In the genomic region with DNA sequence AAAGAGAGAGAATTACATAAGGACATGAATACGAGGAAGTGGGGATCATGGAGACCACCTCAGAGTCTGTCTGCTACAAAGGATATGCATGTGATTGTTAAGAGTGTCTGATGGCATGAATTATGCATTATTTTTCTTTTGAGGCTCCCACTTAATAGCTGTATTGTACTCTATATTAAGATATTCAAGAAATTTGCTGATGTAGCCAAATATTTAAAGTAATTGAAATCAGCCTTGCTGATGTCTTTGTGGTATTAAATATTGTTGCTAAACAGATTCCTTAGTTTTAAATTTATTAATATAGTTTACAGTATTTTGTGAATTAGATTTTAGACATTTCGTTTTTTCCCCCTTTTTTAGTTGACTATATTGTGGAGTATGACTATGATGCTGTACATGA, we compare ENCODE assay signal across 23 cellular contexts. TPM values are rescaled to one million over a fixed set of nuclear protein-coding genes. Genes with fewer than 3 reads are reported as not detected.
DNase-seq lines count a peak whose midpoint lies in the region; ATAC-seq, FAIRE-seq and TF ChIP-seq lines count a peak whose summit lies in the region.
"Had no signal": no experiment of that assay in that cellular context is flagged by ENCODE, and none has a peak within 500 bp of the region (broad histone marks: within the 10 kb centered on the region; RNA-seq: fewer than 3 reads in every experiment).

No MANE protein-coding gene starts in this region.

- H3K36me3 ChIP-seq in HepG2 (replicated peaks in 1 of 2; ENCODE audit: control insufficient read depth in 1 of 2, insufficient read depth in 2 of 2, low read length in 2 of 2) (peaks cover 0 to 13% of the 10 kb centered on the region in 2 experiments; a peak in 2 of 5 replicates), right lobe of liver (no peaks in the 10 kb centered on the region), K562 (ENCODE audit: control insufficient read depth, insufficient read depth, low read length) (peaks cover 29% of the 10 kb centered on the region), kidney (ENCODE audit: control insufficient read depth in 1 of 2, insufficient read depth in 2 of 2, low read length in 2 of 2) (no peaks in the 10 kb centered on the region), transverse colon (no peaks in the 10 kb centered on the region)

- peaks cover 58% of the 10 kb centered on the region for H3K79me2 ChIP-seq in HepG2 (ENCODE audit: insufficient read depth, low read length)
- H3K79me2 ChIP-seq in K562 (ENCODE audit: control insufficient read depth, insufficient read depth, low read length) = peaks cover 80% of the 10 kb centered on the region

- no peak overlapping the region for H3K9ac ChIP-seq in HepG2 (ENCODE audit: insufficient read depth, low read depth, low read length)
- H3K9ac ChIP-seq in K562 (ENCODE audit: insufficient read depth in 1 of 2, low read depth in 2 of 2, low read length in 2 of 2) = no peak overlapping the region
- no peak overlapping the region for H3K9ac ChIP-seq in kidney (ENCODE audit: low read length in 2 of 2)
- H3K9ac ChIP-seq: KMS-11 had no signal

- H3K27ac ChIP-seq in HepG2 (ENCODE audit: extremely low read length, insufficient read depth, low read length) = no peak overlapping the region
- no peak overlapping the region for H3K27ac ChIP-seq in right lobe of liver
- H3K27ac ChIP-seq in K562 (ENCODE audit: extremely low read depth, low read depth, low read length) = no peak overlapping the region
- no peak overlapping the region for H3K27ac ChIP-seq in kidney (ENCODE audit: low read depth in 2 of 2, low read length in 2 of 2)
- peak overlapping the region in 1 of 4 donors; percentile 79 for H3K27ac ChIP-seq in transverse colon
- H3K27ac ChIP-seq: 22Rv1, KMS-11 had no signal

- H3K27me3 ChIP-seq in HepG2 (ENCODE audit: control insufficient read depth in 1 of 2, insufficient read depth in 2 of 2, low read length in 2 of 2) (no peaks in the 10 kb centered on the region), right lobe of liver (no peaks in the 10 kb centered on the region), K562 (ENCODE audit: control insufficient read depth in 2 of 2, insufficient read depth in 2 of 2, low read length in 2 of 2) (no peaks in the 10 kb centered on the region), transverse colon (no peaks in the 10 kb centered on the region)

- H3K27ac Mint-ChIP-seq in nephron = peak overlapping the region in 2 of 3 experiments; percentile 37 to 62

- intact Hi-C loops in HepG2 (cut with micrococcal nuclease; ENCODE audit: unreplicated experiment) (no loop called here), right lobe of liver (cut with DNase I) (no loop called here), K562 (cut with micrococcal nuclease) (no loop called here), kidney (cut with DNase I) (no loop called here), transverse colon (cut with DNase I; ENCODE audit: low total_unique reads) (no loop called here)

- TF ChIP-seq EP300 in HepG2 (IDR thresholded peaks at IDR 0.05; ENCODE audit: low read depth in 2 of 2, low read length in 2 of 2) = no peak
- TF ChIP-seq EP300 in HepG2 (CRISPR knock-in tag; IDR thresholded peaks at IDR 0.05; ENCODE audit: borderline replicate concordance) = no peak
- no peak for TF ChIP-seq EP300 in K562 (IDR thresholded peaks at IDR 0.05; ENCODE audit: low read length)
- no peak for TF ChIP-seq EP300 in transverse colon (IDR thresholded peaks at IDR 0.05; ENCODE audit: low read depth)

- TF ChIP-seq RAD21 in HepG2 (CRISPR knock-in tag; IDR thresholded peaks at IDR 0.05) = no peak
- no peak for TF ChIP-seq RAD21 in K562 (CRISPR knock-in tag; conservative IDR thresholded peaks at IDR 0.05 in 1 of 2, IDR thresholded peaks at IDR 0.05 in 1 of 2)

- POLR2A ChIA-PET in HepG2 (lab: Yijun Ruan, JAX) = no interaction called here
- POLR2A ChIA-PET in K562 (lab: Yijun Ruan, JAX) = interaction anchor here (1.4 kb wide), 1 partner anchor 26 kb away, joined by 4 read pairs; the partner anchor contains the start of gene CD2AP

- no peak for TF ChIP-seq CTCF in HepG2 (CRISPR knock-in tag; IDR thresholded peaks at IDR 0.05)
- TF ChIP-seq CTCF in right lobe of liver (IDR thresholded peaks at IDR 0.05) = no peak
- no peak for TF ChIP-seq CTCF in K562 (IDR thresholded peaks at IDR 0.05 in 2 of 3, conservative IDR thresholded peaks at IDR 0.05 in 1 of 3; ENCODE audit: insufficient read depth in 2 of 3, low read depth in 1 of 3, low read length in 3 of 3)
- TF ChIP-seq CTCF in nephron (IDR thresholded peaks at IDR 0.05; ENCODE audit: unreplicated experiment in 3 of 3) = no peak
- TF ChIP-seq CTCF in kidney (IDR thresholded peaks at IDR 0.05; ENCODE audit: borderline replicate concordance, extremely low read depth, insufficient read depth) = no peak
- no peak for TF ChIP-seq CTCF in transverse colon (IDR thresholded peaks at IDR 0.05)

- H3K4me2 ChIP-seq in HepG2 (ENCODE audit: low read depth, low read length) (no peak overlapping the region), K562 (ENCODE audit: insufficient read depth, low read length) (no peak overlapping the region)
- H3K4me2 ChIP-seq: KMS-11 had no signal

- H3K9me3 Mint-ChIP-seq in nephron = peaks cover 21% of the 10 kb centered on the region

- DNase-seq in HepG2 (ENCODE audit: low spot score) (no peak), right lobe of liver (no peak), K562 (ENCODE audit: extremely low read depth in 1 of 4, low spot score in 3 of 4) (no peak), kidney (no peak), transverse colon (no peak)
- DNase-seq: CD4-positive, alpha-beta T cell; COR-L47; DMS 273 treated with DMSO at 0.1 percent for 48 hours; DMS79 treated with DMSO at 0.1 percent for 48 hours; GF-D8; MM.1S; NCI-H2029; NCI-H446 treated with DMSO at 0.1 percent for 48 hours; NCI-H526; NCI-H82; NK-92 treated with Interleukin-12 subunit alpha and Interleukin-12 subunit beta, amount 100 ng/mL, for 24 hours; PC-3 had no signal

- H2AFZ ChIP-seq in HepG2 (ENCODE audit: low read length) = no peak overlapping the region
- H2AFZ ChIP-seq in K562 (ENCODE audit: low read depth, low read length) = no peak overlapping the region

- no peak overlapping the region for H3K4me3 Mint-ChIP-seq in nephron
- H3K4me3 Mint-ChIP-seq: CD4-positive, alpha-beta T cell had no signal

- no peaks in the 10 kb centered on the region for H3K27me3 Mint-ChIP-seq in nephron (ENCODE audit: low read depth)
- H3K27me3 Mint-ChIP-seq: CD4-positive, alpha-beta T cell had no signal

- WGBS in HepG2 (ENCODE audit: low lambda C conversion rate) = 94% methylated on average over 2 of the region's 2 CpGs
- WGBS in right lobe of liver (ENCODE audit: insufficient coverage, low coverage, low lambda C conversion rate, missing lambda C conversion rate) = 71% methylated on average over 2 of the region's 2 CpGs
- WGBS in K562 (ENCODE audit: insufficient coverage, low coverage, missing lambda C conversion rate) = 65% methylated on average over 2 of the region's 2 CpGs
- WGBS in transverse colon (ENCODE audit: low coverage in 1 of 2), 2 donors = 68 to 75% methylated on average over 1 to 2 of the region's 2 CpGs

- no peaks in the 10 kb centered on the region for H3K9me1 ChIP-seq in K562 (ENCODE audit: control insufficient read depth, insufficient read depth, low read length)

- CTCF ChIA-PET in HepG2 (lab: Yijun Ruan, JAX; ENCODE audit: low intra/inter-chr PET ratio, low total read pairs) = no interaction called here
- CTCF ChIA-PET in K562 (lab: Yijun Ruan, JAX; ENCODE audit: low intra/inter-chr PET ratio) = no interaction called here

- H3K36me3 Mint-ChIP-seq in nephron (ENCODE audit: low read depth) = peaks cover 66% of the 10 kb centered on the region

- FAIRE-seq in HepG2 (lab: Jason Lieb, UNC) (no peak), K562 (lab: Jason Lieb, UNC) (no peak), kidney (lab: Jason Lieb, UNC) (no peak)
- FAIRE-seq: HTR-8/SVneo had no signal

- H3K4me1 Mint-ChIP-seq in nephron = peaks cover 6% of the 10 kb centered on the region

- H3K4me1 ChIP-seq in HepG2 (ENCODE audit: insufficient read depth, low read length) (peaks cover 32% of the 10 kb centered on the region), right lobe of liver (peaks cover 0 to 14% (median 7%) of the 10 kb centered on the region in 4 donors), K562 (replicated peaks in 1 of 2; ENCODE audit: control insufficient read depth in 2 of 2, insufficient read depth in 2 of 2, low read length in 2 of 2) (peaks cover 11% of the 10 kb centered on the region in 2 experiments; a peak in 3 of 5 replicates), kidney (ENCODE audit: control insufficient read depth in 1 of 2, insufficient read depth in 1 of 2, low read depth in 1 of 2, low read length in 2 of 2) (peaks cover 8 to 10% of the 10 kb centered on the region in 2 donors), transverse colon (peaks cover 21 to 62% (median 39%) of the 10 kb centered on the region in 4 donors)

- TF ChIP-seq POLR2A in HepG2 (IDR thresholded peaks at IDR 0.05; ENCODE audit: insufficient read depth in 1 of 2, low read depth in 2 of 2, low read length in 2 of 2) (no peak), right lobe of liver (IDR thresholded peaks at IDR 0.05) (no peak), K562 (conservative IDR thresholded peaks at IDR 0.05) (no peak), transverse colon (IDR thresholded peaks at IDR 0.05) (no peak)

- H4K20me1 ChIP-seq in HepG2 (ENCODE audit: insufficient read depth, low read length) (peaks cover 30% of the 10 kb centered on the region), K562 (replicated peaks; ENCODE audit: control insufficient read depth, insufficient read depth, low read length) (peaks cover 5% of the 10 kb centered on the region; the same call in 1 of the 2 replicates)

- BruUV-seq in HepG2 (replicated peaks; lab: Mats Ljungman, UMichigan) = no TSS peak
- no TSS peak for BruUV-seq in K562 (replicated peaks; lab: Mats Ljungman, UMichigan)

- no peaks in the 10 kb centered on the region for H3K9me3 ChIP-seq in HepG2 (ENCODE audit: low read length)
- H3K9me3 ChIP-seq in right lobe of liver = no peaks in the 10 kb centered on the region
- H3K9me3 ChIP-seq in K562 (replicated peaks; ENCODE audit: control insufficient read depth, insufficient read depth, low read depth, low read length) = 0 out of 2 replicates have a peak, but pooled peaks cover 2% of the 10 kb centered on the region
- H3K9me3 ChIP-seq in kidney (ENCODE audit: control insufficient read depth in 1 of 2, low read length in 2 of 2) = no peaks in the 10 kb centered on the region
- no peaks in the 10 kb centered on the region for H3K9me3 ChIP-seq in transverse colon

- ATAC-seq in HepG2 (no peak), right lobe of liver (no peak), K562 (no peak), HG02623 (IDR thresholded peaks at IDR 0.05; ENCODE audit: unreplicated experiment) (no peak)
- ATAC-seq: PC-3, SK-N-SH treated with all-trans-retinoic acid at 6 μM for 48 hours had no signal

- H3K4me3 ChIP-seq in HepG2 (replicated peaks in 1 of 3; ENCODE audit: insufficient read depth in 1 of 3, low read depth in 2 of 3, low read length in 3 of 3) (no peak overlapping the region), right lobe of liver (no peak overlapping the region), K562 (no peak overlapping the region), kidney (ENCODE audit: low read length in 2 of 2) (no peak overlapping the region), transverse colon (no peak overlapping the region)

- in situ Hi-C loops in HepG2 (cut with HindIII; ENCODE audit: extremely low pct_ligation_motif_present, low pct_unique_long_range_greater_than_20kb) (no loop called here), K562 (cut with MboI) (no loop called here), transverse colon (cut with MboI; ENCODE audit: low pct_ligation_motif_present in 1 of 4, low pct_unique_long_range_greater_than_20kb in 1 of 4, low sequenced_read_pairs in 3 of 4) (no loop called here)

RNA-seq across cellular contexts. Expression of gene CD2AP, which starts 25.3 kb away (rescaled TPM):
- 31.9 and 40.1 TPM in 2 replicates for total RNA-seq in HepG2 (2016; rRNA removed; fragmentation: Illumina TruSeq; extraction: Trizol)
- total RNA-seq in HepG2 (2016; cell fraction: cytosol; rRNA removed; fragmentation: Illumina TruSeq; extraction: Trizol; ENCODE audit: low read depth) = 12.4 and 19.0 TPM in 2 replicates
- 30.7 and 38.4 TPM in 2 replicates for total RNA-seq in HepG2 (2016; cell fraction: insoluble cytoplasmic fraction; rRNA removed; fragmentation: Illumina TruSeq; extraction: Trizol)
- total RNA-seq in HepG2 (2016; cell fraction: membrane; rRNA removed; fragmentation: Illumina TruSeq; extraction: Trizol) = 12.4 and 12.6 TPM in 2 replicates
- 42.9 and 47.2 TPM in 2 replicates for total RNA-seq in HepG2 (2016; cell fraction: nucleus; rRNA removed; fragmentation: Illumina TruSeq; extraction: Trizol)
- polyA plus RNA-seq in HepG2 (2011; rRNA removed) = 6.0 and 8.6 TPM in 2 replicates
- 2.4 and 4.1 TPM in 2 replicates for polyA plus RNA-seq in HepG2 (2011; cell fraction: cytosol; rRNA removed)
- polyA plus RNA-seq in HepG2 (2011; cell fraction: nucleus; rRNA removed) = 5.8 and 8.0 TPM in 2 replicates
- 20.4 and 25.9 TPM in 2 replicates for polyA plus RNA-seq in HepG2 (2012)
- polyA plus RNA-seq in HepG2 (2016; cell fraction: cytosol; fragmentation: Illumina TruSeq; extraction: Trizol; ENCODE audit: low read depth) = 1.0 and 1.1 TPM in 2 replicates
- polyA plus RNA-seq in HepG2 (2016; cell fraction: insoluble cytoplasmic fraction; fragmentation: Illumina TruSeq; extraction: Trizol; ENCODE audit: low read depth) = 41.6 and 46.6 TPM in 2 replicates
- 5.3 and 5.7 TPM in 2 replicates for polyA plus RNA-seq in HepG2 (2016; cell fraction: membrane; fragmentation: Illumina TruSeq; extraction: Trizol; ENCODE audit: low read depth)
- polyA plus RNA-seq in HepG2 (2016; cell fraction: nucleus; fragmentation: Illumina TruSeq; extraction: Trizol; ENCODE audit: insufficient read depth, low read depth) = 31.0 and 34.8 TPM in 2 replicates
- polyA minus RNA-seq in HepG2 (2011; rRNA and poly(A)+ RNA removed; ENCODE audit: low replicate concordance) = 1.9 and 2.4 TPM in 2 replicates
- polyA minus RNA-seq in HepG2 (2011; cell fraction: cytosol; rRNA and poly(A)+ RNA removed) = 9.9 and 10.5 TPM in 2 replicates
- 84.8 and 85.6 TPM in 2 replicates for polyA minus RNA-seq in HepG2 (2011; cell fraction: nucleus; rRNA and poly(A)+ RNA removed)
- total RNA-seq in right lobe of liver = 10 to 100 TPM; 12.0 to 24.8 (median 15.1) TPM
- total RNA-seq in K562 (2011; cell fraction: chromatin; rRNA removed; ENCODE audit: low replicate concordance) = 24.9 and 139 TPM in 2 replicates
- total RNA-seq in K562 (2011; cell fraction: nucleolus; rRNA removed) = 13.0 and 23.4 TPM in 2 replicates
- 36.8 and 45.6 TPM in 2 replicates for total RNA-seq in K562 (2011; cell fraction: nucleoplasm; rRNA removed)
- 31.4 and 38.7 TPM in 2 replicates for total RNA-seq in K562 (2014; rRNA removed)
- 69.7 and 81.5 TPM in 2 replicates for total RNA-seq in K562 (2014; rRNA removed; fragmentation: Illumina TruSeq; extraction: Trizol)
- 63.8 and 68.9 TPM in 2 replicates for total RNA-seq in K562 (2015; rRNA removed; fragmentation: Illumina TruSeq; extraction: Trizol)
- total RNA-seq in K562 (2021) = 41.3 TPM in 2 replicates
- 20.8 and 35.5 TPM in 2 replicates for polyA plus RNA-seq in K562 (2011; rRNA removed)
- polyA plus RNA-seq in K562 (2011; cell fraction: cytosol; rRNA removed) = 3.8 and 7.0 TPM in 2 replicates
- polyA plus RNA-seq in K562 (2011; cell fraction: nucleus; rRNA removed) = 10.8 and 13.3 TPM in 2 replicates
- 24.5 and 29.3 TPM in 2 replicates for polyA plus RNA-seq in K562 (2012)
- polyA plus RNA-seq in K562 (2014; fragmentation: Illumina TruSeq; extraction: Trizol) = 35.6 and 50.2 TPM in 2 replicates
- 10 to 100 TPM in 1 of 2 experiments, 1 to 10 TPM in 1; 9.4 to 15.9 TPM for polyA plus RNA-seq in K562 (2014; fragmentation: Nextera tagmentation; extraction: Ambion mirVana)
- 23.8 and 25.9 TPM in 2 replicates for polyA plus RNA-seq in K562 (2014; rRNA removed)
- 47.6 and 49.9 TPM in 2 replicates for polyA minus RNA-seq in K562 (2011; rRNA and poly(A)+ RNA removed)
- polyA minus RNA-seq in K562 (2011; cell fraction: cytosol; rRNA and poly(A)+ RNA removed) = 14.7 and 22.0 TPM in 2 replicates
- polyA minus RNA-seq in K562 (2011; cell fraction: nucleus; rRNA and poly(A)+ RNA removed) = 37.4 and 69.4 TPM in 2 replicates
- 87.6 TPM for total RNA-seq in kidney
- polyA plus RNA-seq in kidney (ENCODE audit: insufficient read depth, low read depth, low replicate concordance) = 19.5 TPM
- 100 to 1,000 TPM in 2 of 4 donors, 10 to 100 TPM in 2; 49.8 to 140 (median 93.3) TPM for total RNA-seq in transverse colon

Comparison
In these comparisons a context has a peak if more than half of its experiments do, and no peak if none do; other contexts are left out.
1. Of the 241 proteins assayed by ChIP-seq in both HepG2 and K562: peak only in HepG2: none; only in K562: MAFG; in both: MAFF and MAFK; in neither: 238.